In the genomic region with DNA sequence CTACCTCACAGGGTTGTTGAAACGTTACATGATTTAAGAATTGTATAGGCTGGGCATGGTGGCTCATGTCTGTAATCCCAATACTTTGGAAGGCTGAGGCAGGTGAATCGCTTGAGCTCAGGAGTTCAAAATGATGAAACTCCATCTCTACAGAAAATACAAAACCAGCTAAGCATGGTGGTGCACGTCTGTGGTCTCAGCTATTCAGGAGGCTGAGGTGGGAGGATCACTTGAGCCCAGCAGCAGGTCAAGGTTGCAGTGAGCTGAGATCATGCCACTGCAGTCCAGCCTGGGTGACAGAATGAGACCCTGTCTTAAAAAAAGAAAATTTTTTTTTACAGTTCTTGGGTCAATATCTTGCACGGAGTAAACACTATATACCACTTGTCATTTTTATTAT, we compare ENCODE assay signal across 3 cellular contexts.
A peak's percentile ranks its signal among the peaks of the same experiment; 100 is the strongest.
TF ChIP-seq lines count a peak whose summit lies in the region.

No MANE protein-coding gene starts in this region.

TF ChIP-seq in HCT116, 20 proteins besides CTCF, POLR2A, EP300 and RAD21 (continues in another document):
- no peak for TF ChIP-seq ZNF274 (IDR thresholded peaks at IDR 0.05; ENCODE audit: low read depth, low read length)
- TF ChIP-seq CEBPB (IDR thresholded peaks at IDR 0.05; ENCODE audit: low read depth) = no peak
- TF ChIP-seq CBX3 (IDR thresholded peaks at IDR 0.05; ENCODE audit: low read depth) = no peak
- no peak for TF ChIP-seq EZH2phosphoT487 (IDR thresholded peaks at IDR 0.05; ENCODE audit: borderline replicate concordance)
- TF ChIP-seq EZH2 (IDR thresholded peaks at IDR 0.05) = no peak
- TF ChIP-seq SP1 (IDR thresholded peaks at IDR 0.05; ENCODE audit: low read depth) = no peak
- no peak for TF ChIP-seq TCF7L2 (IDR thresholded peaks at IDR 0.05; ENCODE audit: borderline replicate concordance, extremely low read depth, insufficient read depth, insufficient read length)
- no peak for TF ChIP-seq SIN3A (IDR thresholded peaks at IDR 0.05; ENCODE audit: low read depth)
- TF ChIP-seq, protein P1, sequence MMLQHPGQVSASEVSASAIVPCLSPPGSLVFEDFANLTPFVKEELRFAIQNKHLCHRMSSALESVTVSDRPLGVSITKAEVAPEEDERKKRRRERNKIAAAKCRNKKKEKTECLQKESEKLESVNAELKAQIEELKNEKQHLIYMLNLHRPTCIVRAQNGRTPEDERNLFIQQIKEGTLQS (IDR thresholded peaks at IDR 0.05) = no peak
- no peak for TF ChIP-seq FOSL1 (IDR thresholded peaks at IDR 0.05; ENCODE audit: low read depth)
- no peak for TF ChIP-seq JUND (IDR thresholded peaks at IDR 0.05)
- TF ChIP-seq, protein P2, sequence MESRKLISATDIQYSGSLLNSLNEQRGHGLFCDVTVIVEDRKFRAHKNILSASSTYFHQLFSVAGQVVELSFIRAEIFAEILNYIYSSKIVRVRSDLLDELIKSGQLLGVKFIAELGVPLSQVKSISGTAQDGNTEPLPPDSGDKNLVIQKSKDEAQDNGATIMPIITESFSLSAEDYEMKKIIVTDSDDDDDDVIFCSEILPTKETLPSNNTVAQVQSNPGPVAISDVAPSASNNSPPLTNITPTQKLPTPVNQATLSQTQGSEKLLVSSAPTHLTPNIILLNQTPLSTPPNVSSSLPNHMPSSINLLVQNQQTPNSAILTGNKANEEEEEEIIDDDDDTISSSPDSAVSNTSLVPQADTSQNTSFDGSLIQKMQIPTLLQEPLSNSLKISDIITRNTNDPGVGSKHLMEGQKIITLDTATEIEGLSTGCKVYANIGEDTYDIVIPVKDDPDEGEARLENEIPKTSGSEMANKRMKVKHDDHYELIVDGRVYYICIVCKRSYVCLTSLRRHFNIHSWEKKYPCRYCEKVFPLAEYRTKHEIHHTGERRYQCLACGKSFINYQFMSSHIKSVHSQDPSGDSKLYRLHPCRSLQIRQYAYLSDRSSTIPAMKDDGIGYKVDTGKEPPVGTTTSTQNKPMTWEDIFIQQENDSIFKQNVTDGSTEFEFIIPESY (IDR thresholded peaks at IDR 0.05; ENCODE audit: extremely low read depth, insufficient replicate concordance, low read length) = no peak
- TF ChIP-seq YY1 (IDR thresholded peaks at IDR 0.05; ENCODE audit: extremely low read depth, insufficient replicate concordance, low read depth, low read length) = no peak
- TF ChIP-seq ZFX (IDR thresholded peaks at IDR 0.05) = no peak
- no peak for TF ChIP-seq SRF (IDR thresholded peaks at IDR 0.05; ENCODE audit: low read depth)
- TF ChIP-seq, protein P3, sequence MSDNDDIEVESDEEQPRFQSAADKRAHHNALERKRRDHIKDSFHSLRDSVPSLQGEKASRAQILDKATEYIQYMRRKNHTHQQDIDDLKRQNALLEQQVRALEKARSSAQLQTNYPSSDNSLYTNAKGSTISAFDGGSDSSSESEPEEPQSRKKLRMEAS (IDR thresholded peaks at IDR 0.05) = no peak

TF ChIP-seq in K562, 482 proteins besides CTCF, POLR2A, EP300 and RAD21:
- TF ChIP-seq CEBPG (CRISPR knock-in tag; IDR thresholded peaks at IDR 0.05) (0 out of 2 replicates have a peak, but pooled peaks have one; percentile 16), CEBPG (tag; conservative IDR thresholded peaks at IDR 0.05 in 1 of 2, IDR thresholded peaks at IDR 0.05 in 1 of 2) (no peak), HNRNPH1 (optimal IDR thresholded peaks at IDR 0.05; ENCODE audit: low read depth, low read length) (no peak), ZNF766 (CRISPR knock-in tag; conservative IDR thresholded peaks at IDR 0.05) (no peak)

TF ChIP-seq in GM23338, 12 proteins besides CTCF, POLR2A, EP300 and RAD21:
- TF ChIP-seq CREB1 (CRISPR knock-in tag; IDR thresholded peaks at IDR 0.05; ENCODE audit: low read depth) (no peak), ZNF331 (CRISPR knock-in tag; IDR thresholded peaks at IDR 0.05; ENCODE audit: low read depth) (no peak), EZH2phosphoT487 (IDR thresholded peaks at IDR 0.05; ENCODE audit: unreplicated experiment) (no peak), POLR2AphosphoS5 (IDR thresholded peaks at IDR 0.05; ENCODE audit: low read depth) (no peak), JUNB (IDR thresholded peaks at IDR 0.05; ENCODE audit: unreplicated experiment) (no peak), NANOG (IDR thresholded peaks at IDR 0.05; ENCODE audit: borderline replicate concordance) (no peak), STAT1 (IDR thresholded peaks at IDR 0.05; ENCODE audit: unreplicated experiment) (no peak)
- TF ChIP-seq, protein P4, sequence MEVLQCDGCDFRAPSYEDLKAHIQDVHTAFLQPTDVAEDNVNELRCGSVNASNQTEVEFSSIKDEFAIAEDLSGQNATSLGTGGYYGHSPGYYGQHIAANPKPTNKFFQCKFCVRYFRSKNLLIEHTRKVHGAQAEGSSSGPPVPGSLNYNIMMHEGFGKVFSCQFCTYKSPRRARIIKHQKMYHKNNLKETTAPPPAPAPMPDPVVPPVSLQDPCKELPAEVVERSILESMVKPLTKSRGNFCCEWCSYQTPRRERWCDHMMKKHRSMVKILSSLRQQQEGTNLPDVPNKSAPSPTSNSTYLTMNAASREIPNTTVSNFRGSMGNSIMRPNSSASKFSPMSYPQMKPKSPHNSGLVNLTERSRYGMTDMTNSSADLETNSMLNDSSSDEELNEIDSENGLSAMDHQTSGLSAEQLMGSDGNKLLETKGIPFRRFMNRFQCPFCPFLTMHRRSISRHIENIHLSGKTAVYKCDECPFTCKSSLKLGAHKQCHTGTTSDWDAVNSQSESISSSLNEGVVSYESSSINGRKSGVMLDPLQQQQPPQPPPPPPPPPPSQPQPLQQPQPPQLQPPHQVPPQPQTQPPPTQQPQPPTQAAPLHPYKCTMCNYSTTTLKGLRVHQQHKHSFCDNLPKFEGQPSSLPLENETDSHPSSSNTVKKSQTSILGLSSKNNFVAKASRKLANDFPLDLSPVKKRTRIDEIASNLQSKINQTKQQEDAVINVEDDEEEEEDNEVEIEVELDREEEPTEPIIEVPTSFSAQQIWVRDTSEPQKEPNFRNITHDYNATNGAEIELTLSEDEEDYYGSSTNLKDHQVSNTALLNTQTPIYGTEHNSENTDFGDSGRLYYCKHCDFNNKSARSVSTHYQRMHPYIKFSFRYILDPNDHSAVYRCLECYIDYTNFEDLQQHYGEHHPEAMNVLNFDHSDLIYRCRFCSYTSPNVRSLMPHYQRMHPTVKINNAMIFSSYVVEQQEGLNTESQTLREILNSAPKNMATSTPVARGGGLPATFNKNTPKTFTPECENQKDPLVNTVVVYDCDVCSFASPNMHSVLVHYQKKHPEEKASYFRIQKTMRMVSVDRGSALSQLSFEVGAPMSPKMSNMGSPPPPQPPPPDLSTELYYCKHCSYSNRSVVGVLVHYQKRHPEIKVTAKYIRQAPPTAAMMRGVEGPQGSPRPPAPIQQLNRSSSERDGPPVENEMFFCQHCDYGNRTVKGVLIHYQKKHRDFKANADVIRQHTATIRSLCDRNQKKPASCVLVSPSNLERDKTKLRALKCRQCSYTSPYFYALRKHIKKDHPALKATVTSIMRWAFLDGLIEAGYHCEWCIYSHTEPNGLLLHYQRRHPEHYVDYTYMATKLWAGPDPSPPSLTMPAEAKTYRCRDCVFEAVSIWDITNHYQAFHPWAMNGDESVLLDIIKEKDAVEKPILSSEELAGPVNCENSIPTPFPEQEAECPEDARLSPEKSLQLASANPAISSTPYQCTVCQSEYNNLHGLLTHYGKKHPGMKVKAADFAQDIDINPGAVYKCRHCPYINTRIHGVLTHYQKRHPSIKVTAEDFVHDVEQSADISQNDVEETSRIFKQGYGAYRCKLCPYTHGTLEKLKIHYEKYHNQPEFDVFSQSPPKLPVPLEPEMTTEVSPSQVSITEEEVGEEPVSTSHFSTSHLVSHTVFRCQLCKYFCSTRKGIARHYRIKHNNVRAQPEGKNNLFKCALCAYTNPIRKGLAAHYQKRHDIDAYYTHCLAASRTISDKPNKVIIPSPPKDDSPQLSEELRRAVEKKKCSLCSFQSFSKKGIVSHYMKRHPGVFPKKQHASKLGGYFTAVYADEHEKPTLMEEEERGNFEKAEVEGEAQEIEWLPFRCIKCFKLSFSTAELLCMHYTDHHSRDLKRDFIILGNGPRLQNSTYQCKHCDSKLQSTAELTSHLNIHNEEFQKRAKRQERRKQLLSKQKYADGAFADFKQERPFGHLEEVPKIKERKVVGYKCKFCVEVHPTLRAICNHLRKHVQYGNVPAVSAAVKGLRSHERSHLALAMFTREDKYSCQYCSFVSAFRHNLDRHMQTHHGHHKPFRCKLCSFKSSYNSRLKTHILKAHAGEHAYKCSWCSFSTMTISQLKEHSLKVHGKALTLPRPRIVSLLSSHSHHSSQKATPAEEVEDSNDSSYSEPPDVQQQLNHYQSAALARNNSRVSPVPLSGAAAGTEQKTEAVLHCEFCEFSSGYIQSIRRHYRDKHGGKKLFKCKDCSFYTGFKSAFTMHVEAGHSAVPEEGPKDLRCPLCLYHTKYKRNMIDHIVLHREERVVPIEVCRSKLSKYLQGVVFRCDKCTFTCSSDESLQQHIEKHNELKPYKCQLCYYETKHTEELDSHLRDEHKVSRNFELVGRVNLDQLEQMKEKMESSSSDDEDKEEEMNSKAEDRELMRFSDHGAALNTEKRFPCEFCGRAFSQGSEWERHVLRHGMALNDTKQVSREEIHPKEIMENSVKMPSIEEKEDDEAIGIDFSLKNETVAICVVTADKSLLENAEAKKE (CRISPR knock-in tag; IDR thresholded peaks at IDR 0.05) = no peak
- TF ChIP-seq, protein P5, sequence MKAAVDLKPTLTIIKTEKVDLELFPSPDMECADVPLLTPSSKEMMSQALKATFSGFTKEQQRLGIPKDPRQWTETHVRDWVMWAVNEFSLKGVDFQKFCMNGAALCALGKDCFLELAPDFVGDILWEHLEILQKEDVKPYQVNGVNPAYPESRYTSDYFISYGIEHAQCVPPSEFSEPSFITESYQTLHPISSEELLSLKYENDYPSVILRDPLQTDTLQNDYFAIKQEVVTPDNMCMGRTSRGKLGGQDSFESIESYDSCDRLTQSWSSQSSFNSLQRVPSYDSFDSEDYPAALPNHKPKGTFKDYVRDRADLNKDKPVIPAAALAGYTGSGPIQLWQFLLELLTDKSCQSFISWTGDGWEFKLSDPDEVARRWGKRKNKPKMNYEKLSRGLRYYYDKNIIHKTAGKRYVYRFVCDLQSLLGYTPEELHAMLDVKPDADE (IDR thresholded peaks at IDR 0.05) = no peak
- TF ChIP-seq, protein P6, sequence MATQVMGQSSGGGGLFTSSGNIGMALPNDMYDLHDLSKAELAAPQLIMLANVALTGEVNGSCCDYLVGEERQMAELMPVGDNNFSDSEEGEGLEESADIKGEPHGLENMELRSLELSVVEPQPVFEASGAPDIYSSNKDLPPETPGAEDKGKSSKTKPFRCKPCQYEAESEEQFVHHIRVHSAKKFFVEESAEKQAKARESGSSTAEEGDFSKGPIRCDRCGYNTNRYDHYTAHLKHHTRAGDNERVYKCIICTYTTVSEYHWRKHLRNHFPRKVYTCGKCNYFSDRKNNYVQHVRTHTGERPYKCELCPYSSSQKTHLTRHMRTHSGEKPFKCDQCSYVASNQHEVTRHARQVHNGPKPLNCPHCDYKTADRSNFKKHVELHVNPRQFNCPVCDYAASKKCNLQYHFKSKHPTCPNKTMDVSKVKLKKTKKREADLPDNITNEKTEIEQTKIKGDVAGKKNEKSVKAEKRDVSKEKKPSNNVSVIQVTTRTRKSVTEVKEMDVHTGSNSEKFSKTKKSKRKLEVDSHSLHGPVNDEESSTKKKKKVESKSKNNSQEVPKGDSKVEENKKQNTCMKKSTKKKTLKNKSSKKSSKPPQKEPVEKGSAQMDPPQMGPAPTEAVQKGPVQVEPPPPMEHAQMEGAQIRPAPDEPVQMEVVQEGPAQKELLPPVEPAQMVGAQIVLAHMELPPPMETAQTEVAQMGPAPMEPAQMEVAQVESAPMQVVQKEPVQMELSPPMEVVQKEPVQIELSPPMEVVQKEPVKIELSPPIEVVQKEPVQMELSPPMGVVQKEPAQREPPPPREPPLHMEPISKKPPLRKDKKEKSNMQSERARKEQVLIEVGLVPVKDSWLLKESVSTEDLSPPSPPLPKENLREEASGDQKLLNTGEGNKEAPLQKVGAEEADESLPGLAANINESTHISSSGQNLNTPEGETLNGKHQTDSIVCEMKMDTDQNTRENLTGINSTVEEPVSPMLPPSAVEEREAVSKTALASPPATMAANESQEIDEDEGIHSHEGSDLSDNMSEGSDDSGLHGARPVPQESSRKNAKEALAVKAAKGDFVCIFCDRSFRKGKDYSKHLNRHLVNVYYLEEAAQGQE (IDR thresholded peaks at IDR 0.05; ENCODE audit: unreplicated experiment) = no peak
